18 cellular contexts compared by ENCODE assay signal in genomic region chr2:120774557-120775160, GRCh38. TPM values are rescaled to one million over a fixed set of nuclear protein-coding genes. Genes with fewer than 3 reads are reported as not detected.
DNase-seq lines count a peak whose midpoint lies in the region; ATAC-seq, FAIRE-seq and TF ChIP-seq lines count a peak whose summit lies in the region.
"Had no signal": no experiment of that assay in that cellular context is flagged by ENCODE, and none has a peak within 500 bp of the region (broad histone marks: within the 10 kb centered on the region; RNA-seq: fewer than 3 reads in every experiment).

No MANE protein-coding gene starts in this region.

- no peak overlapping the region for H3K27ac Mint-ChIP-seq in chondrocyte (ENCODE audit: unreplicated experiment)
- H3K27ac Mint-ChIP-seq: CD8-positive, alpha-beta T cell had no signal

- TF ChIP-seq EP300 in SK-N-SH (IDR thresholded peaks at IDR 0.05; ENCODE audit: borderline replicate concordance in 1 of 2, low read depth in 1 of 2, low read length in 1 of 2) = no peak

- DNase-seq in SK-N-SH = no peak
- DNase-seq in chondrocyte (ENCODE audit: low spot score) = peak; percentile 41
- DNase-seq in kidney = peak; percentile 31
- DNase-seq in urothelium cell line (ENCODE audit: low spot score) = no peak
- no peak for DNase-seq in NAMALWA (ENCODE audit: low spot score)
- DNase-seq in sciatic nerve (ENCODE audit: low spot score) = no peak
- DNase-seq in osteoblast (ENCODE audit: insufficient read length, low spot score, missing footprints) = no peak
- DNase-seq: CD8-positive, alpha-beta T cell; DMS79 treated with DMSO at 0.1 percent for 48 hours; GM23248; NCI-H1105; NCI-H1694; NCI-H510A treated with DMSO at 0.1 percent for 48 hours had no signal

- peak; percentile 42 for TF ChIP-seq RAD21 in SK-N-SH (IDR thresholded peaks at IDR 0.05; ENCODE audit: low read length)

- no peak for TF ChIP-seq CTCF in SK-N-SH (IDR thresholded peaks at IDR 0.05)
- peak; percentile 16 for TF ChIP-seq CTCF in chondrocyte (IDR thresholded peaks at IDR 0.05)
- TF ChIP-seq CTCF in kidney (IDR thresholded peaks at IDR 0.05; ENCODE audit: borderline replicate concordance, extremely low read depth, insufficient read depth) = no peak
- no peak for TF ChIP-seq CTCF in osteoblast (IDR thresholded peaks at IDR 0.05; ENCODE audit: extremely low read depth, low read depth, low read length)

- H3K4me1 Mint-ChIP-seq in chondrocyte (ENCODE audit: low read depth) = peaks cover 35% of the 10 kb centered on the region

- H3K36me3 ChIP-seq in SK-N-SH (replicated peaks in 1 of 2; ENCODE audit: control insufficient read depth in 1 of 2, insufficient read depth in 2 of 2, low read length in 1 of 2) (no peaks in the 10 kb centered on the region), kidney (ENCODE audit: control insufficient read depth in 1 of 2, insufficient read depth in 2 of 2, low read length in 2 of 2) (no peaks in the 10 kb centered on the region), osteoblast (ENCODE audit: insufficient read depth, low read length) (no peaks in the 10 kb centered on the region)
- H3K36me3 ChIP-seq: BLaER1 had no signal

- no peak for ATAC-seq in SK-N-SH treated with all-trans-retinoic acid at 6 μM for 48 hours
- no peak for ATAC-seq in sciatic nerve
- ATAC-seq: CD8-positive, alpha-beta T cell had no signal

- H3K27ac ChIP-seq in SK-N-SH (ENCODE audit: low read depth in 2 of 2, low read length in 1 of 2) (no peak overlapping the region), kidney (ENCODE audit: low read depth in 2 of 2, low read length in 2 of 2) (no peak overlapping the region), osteoblast (ENCODE audit: low read depth, low read length) (no peak overlapping the region)
- H3K27ac ChIP-seq: 22Rv1, BLaER1, GM23248 had no signal

- H3K27me3 ChIP-seq in SK-N-SH (ENCODE audit: insufficient read depth) (no peaks in the 10 kb centered on the region), osteoblast (ENCODE audit: insufficient read depth, low read length) (no peaks in the 10 kb centered on the region)
- H3K27me3 ChIP-seq: BLaER1 had no signal

- H3K79me2 ChIP-seq in SK-N-SH (ENCODE audit: insufficient read depth) = peaks cover 68% of the 10 kb centered on the region
- peaks cover 94% of the 10 kb centered on the region for H3K79me2 ChIP-seq in osteoblast (ENCODE audit: insufficient read depth, low read length)

- no peaks in the 10 kb centered on the region for H3K9me3 Mint-ChIP-seq in chondrocyte (ENCODE audit: low read depth)
- H3K9me3 Mint-ChIP-seq: CD8-positive, alpha-beta T cell had no signal

- no peak for FAIRE-seq in kidney (lab: Jason Lieb, UNC)
- peak; percentile 50 for FAIRE-seq in urothelium cell line (lab: Jason Lieb, UNC)
- FAIRE-seq: D721Med, G401.6 had no signal

- peaks cover 35 to 45% of the 10 kb centered on the region in 2 experiments; a peak in 3 of 4 replicates for H3K4me1 ChIP-seq in SK-N-SH (ENCODE audit: control insufficient read depth in 1 of 2, insufficient read depth in 2 of 2, low read depth in 1 of 2, low read length in 1 of 2)
- peaks cover 0 to 2% of the 10 kb centered on the region in 2 donors for H3K4me1 ChIP-seq in kidney (ENCODE audit: control insufficient read depth in 1 of 2, insufficient read depth in 1 of 2, low read depth in 1 of 2, low read length in 2 of 2)
- H3K4me1 ChIP-seq in osteoblast (ENCODE audit: insufficient read depth, low read length) = peaks cover 49% of the 10 kb centered on the region

- H3K9ac ChIP-seq in SK-N-SH = no peak overlapping the region
- no peak overlapping the region for H3K9ac ChIP-seq in kidney (ENCODE audit: low read length in 2 of 2)
- H3K9ac ChIP-seq: BLaER1, GM23248 had no signal

- no peaks in the 10 kb centered on the region for H3K9me2 ChIP-seq in SK-N-SH

- H2AFZ ChIP-seq in SK-N-SH (ENCODE audit: low read depth) (no peak overlapping the region), osteoblast (ENCODE audit: low read length) (no peak overlapping the region)
- H2AFZ ChIP-seq: GM23248 had no signal

- H3K4me2 ChIP-seq in SK-N-SH (no peak overlapping the region), osteoblast (ENCODE audit: insufficient read depth, low read length) (no peak overlapping the region)
- H3K4me2 ChIP-seq: BLaER1 had no signal

- intact Hi-C loops in kidney (cut with DNase I) = no loop called here
- intact Hi-C loops in sciatic nerve (cut with DNase I) = no loop called here

- CTCF ChIA-PET in SK-N-SH (lab: Yijun Ruan, JAX) = interaction anchor here (1.2 to 3.5 kb wide), 5 partner anchors 10 to 296 kb away, joined by 3 to 12 read pairs (median 3); no protein-coding TSS in a partner anchor

- no peaks in the 10 kb centered on the region for H3K27me3 Mint-ChIP-seq in chondrocyte (ENCODE audit: low read depth)

- H3K9me3 ChIP-seq in SK-N-SH (no peaks in the 10 kb centered on the region), kidney (ENCODE audit: control insufficient read depth in 1 of 2, low read length in 2 of 2) (no peaks in the 10 kb centered on the region), osteoblast (ENCODE audit: low read depth, low read length) (no peaks in the 10 kb centered on the region)
- H3K9me3 ChIP-seq: BLaER1 had no signal

- H3K36me3 Mint-ChIP-seq in chondrocyte (ENCODE audit: low read depth) = no peaks in the 10 kb centered on the region
- H3K36me3 Mint-ChIP-seq: CD8-positive, alpha-beta T cell had no signal

- 100% methylated on average over 5 of the region's 5 CpGs for WGBS in SK-N-SH (ENCODE audit: low lambda C conversion rate)

- peaks cover 28% of the 10 kb centered on the region for H4K20me1 ChIP-seq in SK-N-SH (ENCODE audit: insufficient read depth)
- peaks cover 72% of the 10 kb centered on the region for H4K20me1 ChIP-seq in osteoblast (ENCODE audit: insufficient read depth, low read length)
- H4K20me1 ChIP-seq: BLaER1 had no signal

- H3F3A ChIP-seq in SK-N-SH (replicated peaks; ENCODE audit: insufficient read depth) = peaks cover 17% of the 10 kb centered on the region

- H3K4me3 ChIP-seq in SK-N-SH (ENCODE audit: low read depth in 2 of 2, low read length in 1 of 2) (no peak overlapping the region), kidney (ENCODE audit: low read length in 2 of 2) (no peak overlapping the region), osteoblast (ENCODE audit: insufficient read depth, low read length) (no peak overlapping the region)
- H3K4me3 ChIP-seq: BLaER1, GM23248 had no signal

- no peak overlapping the region for H3K4me3 Mint-ChIP-seq in chondrocyte (ENCODE audit: unreplicated experiment)
- H3K4me3 Mint-ChIP-seq: CD8-positive, alpha-beta T cell had no signal

- POLR2A ChIA-PET in SK-N-SH (lab: Yijun Ruan, JAX) = no interaction called here

TF ChIP-seq in SK-N-SH, 30 proteins besides CTCF, POLR2A, EP300 and RAD21:
- no peak for TF ChIP-seq YY1 (IDR thresholded peaks at IDR 0.05; ENCODE audit: low read depth)
- peak; percentile 9; the same call in 1 of the 2 replicates for TF ChIP-seq SMC3 (IDR thresholded peaks at IDR 0.05; ENCODE audit: low read depth, low read length)
TF ChIP-seq in SK-N-SH: peak in this region for 1.

TF ChIP-seq in SK-N-SH treated with all-trans-retinoic acid at 6 μM for 48 hours, 23 proteins besides CTCF, POLR2A, EP300 and RAD21 (continues in another document):
- no peak for TF ChIP-seq TCF4 (CRISPR knock-in tag; IDR thresholded peaks at IDR 0.05; ENCODE audit: borderline replicate concordance)
- no peak for TF ChIP-seq CSRNP3 (CRISPR knock-in tag; IDR thresholded peaks at IDR 0.05)
- TF ChIP-seq ZNF8 (CRISPR knock-in tag; IDR thresholded peaks at IDR 0.05) = no peak
- no peak for TF ChIP-seq TSHZ2 (CRISPR knock-in tag; IDR thresholded peaks at IDR 0.05)
- TF ChIP-seq TOX (CRISPR knock-in tag; IDR thresholded peaks at IDR 0.05; ENCODE audit: borderline replicate concordance) = no peak
- TF ChIP-seq RARB (CRISPR knock-in tag; IDR thresholded peaks at IDR 0.05) = no peak

RNA-seq across cellular contexts. Expression of gene GLI2, which starts 39.0 kb away (rescaled TPM):
- 2.0 and 3.4 TPM in 2 replicates for polyA plus RNA-seq in SK-N-SH (2012; rRNA removed)
- 1.4 and 2.5 TPM in 2 replicates for polyA plus RNA-seq in SK-N-SH (2012; cell fraction: cytosol; rRNA removed)
- 11.3 and 12.5 TPM in 2 replicates for polyA plus RNA-seq in SK-N-SH (2012; cell fraction: nucleus; rRNA removed)
- total RNA-seq in chondrocyte = 31.1 to 37.0 TPM (median 36.0 TPM) in 3 replicates
- total RNA-seq in kidney = 3.7 TPM
- 0.32 TPM for polyA plus RNA-seq in kidney (ENCODE audit: insufficient read depth, low read depth, low replicate concordance)
- total RNA-seq in sciatic nerve = 14.4 TPM
- 3.8 and 10.1 TPM in 2 replicates for total RNA-seq in osteoblast
- total RNA-seq: CD8-positive, alpha-beta T cell had no signal

Comparison
In these comparisons a context has a peak if more than half of its experiments do, and no peak if none do; other contexts are left out.
1. DNase-seq: peak in chondrocyte (single experiment) and kidney (single experiment); none in SK-N-SH (single experiment), urothelium cell line (single experiment), NAMALWA (single experiment), sciatic nerve (single experiment) and osteoblast (single experiment).